ENCODE assay signal across 8 cellular contexts in the genomic region with DNA sequence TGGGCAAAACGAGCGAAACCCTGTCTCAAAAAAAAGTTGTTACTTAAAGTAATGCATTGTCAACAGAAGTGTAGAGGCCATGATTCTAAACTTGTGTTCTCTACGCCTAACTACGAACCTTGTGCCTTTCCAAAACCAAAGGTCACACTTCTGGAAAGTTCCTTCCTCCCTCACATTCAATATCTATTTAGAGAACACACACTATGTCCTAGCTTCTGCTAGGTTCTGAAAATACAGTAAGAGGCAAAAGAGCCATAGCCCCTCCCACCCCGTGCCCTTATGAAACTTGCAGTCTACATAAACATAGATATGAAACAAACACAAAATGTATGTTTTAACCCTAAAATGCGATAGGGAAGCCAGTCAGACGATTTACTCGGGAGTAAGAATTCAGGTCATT. TPM values are rescaled to one million over a fixed set of nuclear protein-coding genes. Genes with fewer than 3 reads are reported as not detected.
DNase-seq lines count a peak whose midpoint lies in the region; ATAC-seq and TF ChIP-seq lines count a peak whose summit lies in the region.

No MANE protein-coding gene starts in this region.

- TF ChIP-seq CTCF in AG04450 (IDR thresholded peaks at IDR 0.05; ENCODE audit: low read depth, low read length) (no peak), activated B cell treated with CpG ODN at 0.5 μM for 24 hours (IDR thresholded peaks at IDR 0.05) (no peak), spleen (IDR thresholded peaks at IDR 0.05 in 8 of 11, conservative IDR thresholded peaks at IDR 0.05 in 3 of 11) (no peak)

- H3K27ac ChIP-seq in AG04450 (ENCODE audit: low read depth, low read length) (peak overlapping the region; percentile 57), GM23248 (peak overlapping the region; percentile 63), spleen (peak overlapping the region; percentile 75 to 94 (median 90))

- peak overlapping the region; percentile 86 for H2AFZ ChIP-seq in GM23248

- intact Hi-C loops in activated B cell treated with CpG ODN at 0.5 μM for 24 hours (cut with micrococcal nuclease) (loop anchor here (1.0 to 10.0 kb wide), 11 partner anchors 37 to 1949 kb away; partner anchors contain the start of genes CDK8, MTMR6, NUP58 and PAN3), left ventricle myocardium superior (cut with micrococcal nuclease) (loop anchor here (10.0 kb wide), 1 partner anchor 509 kb away; no protein-coding TSS in a partner anchor), spleen (cut with DNase I; ENCODE audit: low total_unique reads) (no loop called here)

- no peak for TF ChIP-seq POLR2A in spleen (IDR thresholded peaks at IDR 0.05)

- POLR2A ChIA-PET in AG04450 (lab: Yijun Ruan, JAX) (interaction anchor here (0.7 to 1.6 kb wide), 4 partner anchors 36 to 513 kb away, joined by 3 to 4 read pairs (median 4); partner anchors contain the start of gene RNF6), activated B cell treated with CpG ODN at 0.5 μM for 24 hours (lab: Charles Lee) (interaction anchor here (0.7 to 5.5 kb wide), 10 partner anchors 35 to 1914 kb away, joined by 3 to 125 read pairs (median 4); partner anchors contain the start of genes CDK8 and RNF6)

- H3K4me2 ChIP-seq in GM23248 (ENCODE audit: unreplicated experiment) = peak overlapping the region; percentile 89

- H3K9me3 Mint-ChIP-seq in activated B cell treated with CpG ODN at 0.5 μM for 24 hours = peaks cover 2% of the 10 kb centered on the region

- no peaks in the 10 kb centered on the region for H3K36me3 ChIP-seq in GM23248 (ENCODE audit: low read depth)
- peaks cover 0 to 6% (median 0%) of the 10 kb centered on the region in 6 donors for H3K36me3 ChIP-seq in spleen

- ATAC-seq in activated B cell treated with CpG ODN at 0.5 μM for 24 hours (ENCODE audit: low read depth) (peak; percentile 1), left ventricle myocardium superior (peak; percentile 41), HG03139 (IDR thresholded peaks at IDR 0.05; ENCODE audit: unreplicated experiment) (no peak)

- in situ Hi-C loops in GM23248 (cut with MboI) = loop anchor here (10.0 to 25.0 kb wide), 2 partner anchors 309 to 702 kb away; no protein-coding TSS in a partner anchor

- H3K36me3 Mint-ChIP-seq in activated B cell treated with CpG ODN at 0.5 μM for 24 hours (ENCODE audit: low read depth) = peaks cover 12% of the 10 kb centered on the region

- H3K27me3 ChIP-seq in AG04450 (ENCODE audit: control insufficient read depth, insufficient read depth, low read length) (no peaks in the 10 kb centered on the region), GM23248 (replicated peaks; ENCODE audit: insufficient read depth) (no peaks in the 10 kb centered on the region), spleen (replicated peaks in 1 of 7) (no peaks in the 10 kb centered on the region)

- H3K4me3 ChIP-seq in AG04450 (ENCODE audit: low read depth, low read length) (peak overlapping the region; percentile 73), GM23248 (peak overlapping the region; percentile 83), spleen (peak overlapping the region; percentile 56 to 87 (median 60))

- peak overlapping the region; percentile 87 for H3K4me3 Mint-ChIP-seq in activated B cell treated with CpG ODN at 0.5 μM for 24 hours

- no peaks in the 10 kb centered on the region for H3K79me2 ChIP-seq in GM23248 (ENCODE audit: insufficient read depth)

- no peaks in the 10 kb centered on the region for H3K9me2 ChIP-seq in GM23248 (ENCODE audit: insufficient read depth)

- peaks cover 10% of the 10 kb centered on the region; the same call in 1 of the 2 replicates for H3F3A ChIP-seq in GM23248 (ENCODE audit: insufficient read depth)

- DNase-seq in AG04450 (ENCODE audit: low read depth, low spot score) (no peak), GM23248 (no peak), activated B cell treated with CpG ODN at 0.5 μM for 24 hours (no peak), left ventricle myocardium superior (no peak), spleen (no peak), GM19238 (ENCODE audit: insufficient read length, low spot score) (no peak)
- DNase-seq in activated CD4-positive, CD25-positive, alpha-beta regulatory T cell treated with anti-CD3 and anti-CD28 coated beads, Interleukin-2, amount 50 U/mL, for 72 hours = no peak

- CTCF ChIA-PET in AG04450 (lab: Charles Lee) = interaction anchor here (0.6 to 6.9 kb wide), 43 partner anchors 10 to 745 kb away, joined by 3 to 237 read pairs (median 6); partner anchors contain the start of gene RNF6
- CTCF ChIA-PET in activated B cell treated with CpG ODN at 0.5 μM for 24 hours (lab: Charles Lee) = interaction anchor here (0.7 to 4.7 kb wide), 14 partner anchors 10 to 612 kb away, joined by 3 to 114 read pairs (median 4); partner anchors contain the start of gene RNF6

- H3K27me3 Mint-ChIP-seq in activated B cell treated with CpG ODN at 0.5 μM for 24 hours = no peaks in the 10 kb centered on the region

- H3K27ac Mint-ChIP-seq in activated B cell treated with CpG ODN at 0.5 μM for 24 hours = peak overlapping the region; percentile 91

- H3K9me3 ChIP-seq in AG04450 (ENCODE audit: control insufficient read depth, insufficient read depth, low read length) (no peaks in the 10 kb centered on the region; the same call in 1 of the 2 replicates), GM23248 (ENCODE audit: low read depth) (no peaks in the 10 kb centered on the region), spleen (no peaks in the 10 kb centered on the region)

- no peaks in the 10 kb centered on the region for H4K20me1 ChIP-seq in GM23248 (ENCODE audit: insufficient read depth)

- H3K4me1 Mint-ChIP-seq in activated B cell treated with CpG ODN at 0.5 μM for 24 hours = peaks cover 48% of the 10 kb centered on the region

- H3K9ac ChIP-seq in GM23248 = peak overlapping the region; percentile 77

- H3K4me1 ChIP-seq in GM23248 (ENCODE audit: insufficient read depth) = peaks cover 7% of the 10 kb centered on the region; the same call in 1 of the 2 replicates
- H3K4me1 ChIP-seq in spleen = peaks cover 12 to 39% (median 28%) of the 10 kb centered on the region in 6 donors

- 34 to 37% methylated on average over 8 of the region's 8 CpGs for WGBS in GM23248 (ENCODE audit: low coverage in 1 of 2, low lambda C conversion rate in 2 of 2, missing lambda C conversion rate in 2 of 2), 2 experiments
- WGBS in spleen, 5 donors = 28 to 42% (median 33%) methylated on average over 8 of the region's 8 CpGs

RNA-seq across cellular contexts. Expression of gene RNF6, which starts 36.4 kb away (rescaled TPM):
- polyA plus RNA-seq in AG04450 (2011; rRNA removed) (30.5 and 42.5 TPM in 2 replicates), GM23248 (2016; fragmentation: Nextera tagmentation; extraction: Ambion mirVana) (50.1 and 50.6 TPM in 2 replicates), spleen (10 to 100 TPM; 13.3 to 17.7 (median 15.0) TPM)
- 30.8 and 42.2 TPM in 2 replicates for polyA minus RNA-seq in AG04450 (2011; rRNA and poly(A)+ RNA removed)
- 40.2 and 43.7 TPM in 2 replicates for total RNA-seq in GM23248 (2014; rRNA removed; shearing (Covaris generic))
- total RNA-seq in activated B cell treated with CpG ODN at 0.5 μM for 24 hours (47.5 and 48.3 TPM in 2 replicates), left ventricle myocardium superior (19.2 TPM), spleen (10 to 100 TPM; 29.1 to 39.0 (median 30.5) TPM)
